ENCODE assay signal across 6 cellular contexts in the genomic region with DNA sequence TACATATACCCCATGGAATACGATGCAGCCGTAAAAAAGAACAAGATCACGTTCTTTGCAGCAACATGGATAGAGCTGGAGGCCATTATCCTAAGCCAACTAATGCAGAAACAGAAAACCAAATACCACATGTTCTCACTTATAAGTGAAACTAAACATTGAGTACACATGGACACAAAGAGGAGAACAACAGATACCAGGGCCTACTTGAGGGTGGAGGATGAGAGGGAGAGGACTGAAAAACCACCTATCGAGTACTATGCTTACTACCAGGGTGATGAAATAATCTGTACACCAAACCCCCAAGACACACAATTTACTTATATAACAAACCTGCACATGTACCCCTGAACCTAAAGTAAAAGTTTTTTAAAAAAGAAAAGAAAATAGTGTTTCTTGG. TPM values are rescaled to one million over a fixed set of nuclear protein-coding genes. Genes with fewer than 3 reads are reported as not detected.
DNase-seq lines count a peak whose midpoint lies in the region; ATAC-seq, FAIRE-seq and TF ChIP-seq lines count a peak whose summit lies in the region.
"Not testable (repeated sequence)": the region's sequence is repeated elsewhere in the genome, so short reads cannot be mapped to it uniquely, and the experiment has no call there.

No MANE protein-coding gene starts in this region.

- peak; percentile 18 for FAIRE-seq in GM19239 (lab: Jason Lieb, UNC)

- H3K4me3 Mint-ChIP-seq in CD4-positive, CD25-positive, alpha-beta regulatory T cell; T-helper 1 cell treated with Interleukin-12 subunit alpha and Interleukin-12 subunit beta and Interleukin-4 antibody, amounts not matched to agents 30 μg/mL and 1 μg/mL, for 36 hours: not testable (repeated sequence)
- peak overlapping the region; percentile 18 for H3K4me3 Mint-ChIP-seq in activated naive CD8-positive, alpha-beta T cell treated with anti-CD3 and anti-CD28 coated beads, Interleukin-2, amount 10 ng/mL, durations not matched to agents 7 days and 5 days
- peak overlapping the region in 4 of 5 donors; percentile 1 to 48 (median 24) for H3K4me3 Mint-ChIP-seq in immature natural killer cell

- not testable (repeated sequence) for H3K9me3 ChIP-seq in CD4-positive, CD25-positive, alpha-beta regulatory T cell (ENCODE audit: control insufficient read depth in 2 of 2, low read length in 2 of 2); MM.1S (replicated peaks; ENCODE audit: insufficient read depth, low read length)

- H3K4me1 ChIP-seq in CD4-positive, CD25-positive, alpha-beta regulatory T cell (ENCODE audit: control insufficient read depth, insufficient read depth, low read length, poor library complexity, severe bottlenecking): peaks cover 26% of the 10 kb centered on the region
- H3K4me1 ChIP-seq in MM.1S (ENCODE audit: low read length): peaks cover 38% of the 10 kb centered on the region

- H3K27ac Mint-ChIP-seq in CD4-positive, CD25-positive, alpha-beta regulatory T cell: peak overlapping the region in 2 of 3 donors; percentile 11 to 67
- H3K27ac Mint-ChIP-seq in T-helper 1 cell treated with Interleukin-12 subunit alpha and Interleukin-12 subunit beta and Interleukin-4 antibody, amounts not matched to agents 30 μg/mL and 1 μg/mL, for 36 hours: peak overlapping the region; percentile 22
- H3K27ac Mint-ChIP-seq in activated naive CD8-positive, alpha-beta T cell treated with anti-CD3 and anti-CD28 coated beads, Interleukin-2, amount 10 ng/mL, durations not matched to agents 7 days and 5 days: not testable (repeated sequence)
- peak overlapping the region; percentile 81 to 98 (median 96) for H3K27ac Mint-ChIP-seq in immature natural killer cell

- peaks cover 40% of the 10 kb centered on the region for H3F3A ChIP-seq in MM.1S (ENCODE audit: insufficient read depth, low read length)

- H3K4me3 ChIP-seq in CD4-positive, CD25-positive, alpha-beta regulatory T cell (ENCODE audit: low read depth, low read length); MM.1S (ENCODE audit: low read length): not testable (repeated sequence)

- H3K9ac ChIP-seq in MM.1S (ENCODE audit: low read length): not testable (repeated sequence)

- not testable (repeated sequence) for DNase-seq in CD4-positive, CD25-positive, alpha-beta regulatory T cell; GM19239 (ENCODE audit: insufficient read length, low spot score); activated naive CD8-positive, alpha-beta T cell treated with anti-CD3 and anti-CD28 coated beads, Interleukin-2, amount 10 ng/mL, durations not matched to agents 7 days and 5 days
- DNase-seq in MM.1S (peak; percentile 64), immature natural killer cell (peak; percentile 43 to 61 (median 44))

- not testable (repeated sequence) for H3K79me2 ChIP-seq in MM.1S (ENCODE audit: low read length)

- TF ChIP-seq CTCF in MM.1S (IDR thresholded peaks at IDR 0.05; ENCODE audit: low read length): not testable (repeated sequence)

- not testable (repeated sequence) for H3K9me2 ChIP-seq in MM.1S (replicated peaks; ENCODE audit: insufficient read depth, low read length)

- H3K36me3 Mint-ChIP-seq in CD4-positive, CD25-positive, alpha-beta regulatory T cell; T-helper 1 cell treated with Interleukin-12 subunit alpha and Interleukin-12 subunit beta and Interleukin-4 antibody, amounts not matched to agents 30 μg/mL and 1 μg/mL, for 36 hours (ENCODE audit: low read depth); activated naive CD8-positive, alpha-beta T cell treated with anti-CD3 and anti-CD28 coated beads, Interleukin-2, amount 10 ng/mL, durations not matched to agents 7 days and 5 days; immature natural killer cell: not testable (repeated sequence)

- H3K4me1 Mint-ChIP-seq in CD4-positive, CD25-positive, alpha-beta regulatory T cell: peaks cover 12 to 29% (median 17%) of the 10 kb centered on the region in 4 donors
- H3K4me1 Mint-ChIP-seq in T-helper 1 cell treated with Interleukin-12 subunit alpha and Interleukin-12 subunit beta and Interleukin-4 antibody, amounts not matched to agents 30 μg/mL and 1 μg/mL, for 36 hours (ENCODE audit: low read depth): peaks cover 33% of the 10 kb centered on the region
- H3K4me1 Mint-ChIP-seq in activated naive CD8-positive, alpha-beta T cell treated with anti-CD3 and anti-CD28 coated beads, Interleukin-2, amount 10 ng/mL, durations not matched to agents 7 days and 5 days: peaks cover 26% of the 10 kb centered on the region
- H3K4me1 Mint-ChIP-seq in immature natural killer cell: peaks cover 64 to 66% of the 10 kb centered on the region in 2 donors

- not testable (repeated sequence) for H4K20me1 ChIP-seq in MM.1S (ENCODE audit: insufficient read depth, low read length)

- not testable (repeated sequence) for H3K4me2 ChIP-seq in MM.1S (ENCODE audit: low read depth, low read length)

- POLR2A ChIA-PET in activated naive CD8-positive, alpha-beta T cell treated with anti-CD3 and anti-CD28 coated beads, Interleukin-2, amount 10 ng/mL, durations not matched to agents 7 days and 5 days (lab: Charles Lee): not testable (repeated sequence)

- H3K27me3 Mint-ChIP-seq in CD4-positive, CD25-positive, alpha-beta regulatory T cell; T-helper 1 cell treated with Interleukin-12 subunit alpha and Interleukin-12 subunit beta and Interleukin-4 antibody, amounts not matched to agents 30 μg/mL and 1 μg/mL, for 36 hours (ENCODE audit: low read depth); activated naive CD8-positive, alpha-beta T cell treated with anti-CD3 and anti-CD28 coated beads, Interleukin-2, amount 10 ng/mL, durations not matched to agents 7 days and 5 days: not testable (repeated sequence)
- peaks cover 11 to 25% (median 19%) of the 10 kb centered on the region in 3 donors for H3K27me3 Mint-ChIP-seq in immature natural killer cell (ENCODE audit: low read depth in 3 of 3)

- H3K36me3 ChIP-seq in CD4-positive, CD25-positive, alpha-beta regulatory T cell (ENCODE audit: control insufficient read depth, insufficient read depth, low read length); MM.1S (replicated peaks; ENCODE audit: insufficient read depth, low read length): not testable (repeated sequence)

- H3K27ac ChIP-seq in CD4-positive, CD25-positive, alpha-beta regulatory T cell (ENCODE audit: insufficient read depth, low read length, poor library complexity, severe bottlenecking): not testable (repeated sequence)
- H3K27ac ChIP-seq in MM.1S (ENCODE audit: low read length): peak overlapping the region; percentile 55; the same call in 1 of the 2 replicates

- H2AFZ ChIP-seq in MM.1S (ENCODE audit: low read length): not testable (repeated sequence)

- H3K27me3 ChIP-seq in CD4-positive, CD25-positive, alpha-beta regulatory T cell (ENCODE audit: control insufficient read depth, insufficient read depth, low read length); MM.1S (replicated peaks; ENCODE audit: insufficient read depth, low read length): not testable (repeated sequence)

- ATAC-seq in CD4-positive, CD25-positive, alpha-beta regulatory T cell (ENCODE audit: low read depth in 2 of 2); activated naive CD8-positive, alpha-beta T cell treated with anti-CD3 and anti-CD28 coated beads, Interleukin-2, amount 10 ng/mL, durations not matched to agents 7 days and 5 days (ENCODE audit: low read depth): not testable (repeated sequence)

- not testable (repeated sequence) for H3K9me3 Mint-ChIP-seq in CD4-positive, CD25-positive, alpha-beta regulatory T cell; T-helper 1 cell treated with Interleukin-12 subunit alpha and Interleukin-12 subunit beta and Interleukin-4 antibody, amounts not matched to agents 30 μg/mL and 1 μg/mL, for 36 hours; activated naive CD8-positive, alpha-beta T cell treated with anti-CD3 and anti-CD28 coated beads, Interleukin-2, amount 10 ng/mL, durations not matched to agents 7 days and 5 days; immature natural killer cell

RNA-seq across cellular contexts. Expression of gene F2R, which starts 25.6 kb away (rescaled TPM):
- 6.8 TPM for total RNA-seq in CD4-positive, CD25-positive, alpha-beta regulatory T cell
- polyA plus RNA-seq in CD4-positive, CD25-positive, alpha-beta regulatory T cell: 1 to 10 TPM; 2.1 to 2.8 (median 2.7) TPM
- total RNA-seq in activated naive CD8-positive, alpha-beta T cell treated with anti-CD3 and anti-CD28 coated beads, Interleukin-2, amount 10 ng/mL, durations not matched to agents 7 days and 5 days: 10 to 100 TPM; 22.2 to 23.7 TPM
- 100 to 1,000 TPM in 2 of 3 donors, 10 to 100 TPM in 1; 92.6 to 115 (median 106) TPM for polyA plus RNA-seq in immature natural killer cell
